ENCODE assay signal across 9 cellular contexts in genomic region chr2:112031916-112032582, GRCh38. TPM values are rescaled to one million over a fixed set of nuclear protein-coding genes. Genes with fewer than 3 reads are reported as not detected.
DNase-seq lines count a peak whose midpoint lies in the region; ATAC-seq and TF ChIP-seq lines count a peak whose summit lies in the region.
"Had no signal": no experiment of that assay in that cellular context is flagged by ENCODE, and none has a peak within 500 bp of the region (broad histone marks: within the 10 kb centered on the region; RNA-seq: fewer than 3 reads in every experiment).

No MANE protein-coding gene starts in this region.

- intact Hi-C loops in esophagus squamous epithelium (cut with DNase I) = no loop called here

- H3K4me1 ChIP-seq in esophagus squamous epithelium (peaks cover 18 to 51% (median 30%) of the 10 kb centered on the region in 3 donors), neuron (ENCODE audit: insufficient read depth, low read length) (peaks cover 11% of the 10 kb centered on the region)

- H3K27me3 ChIP-seq in esophagus squamous epithelium = no peaks in the 10 kb centered on the region
- H3K27me3 ChIP-seq in neuron (ENCODE audit: insufficient read depth, low read length) = no peaks in the 10 kb centered on the region

- H3K4me3 ChIP-seq in esophagus squamous epithelium = peak overlapping the region in 2 of 4 donors; percentile 9 to 39
- peak overlapping the region; percentile 19 for H3K4me3 ChIP-seq in neuron (ENCODE audit: low read length)

- TF ChIP-seq CTCF in esophagus squamous epithelium (IDR thresholded peaks at IDR 0.05) = no peak

- ATAC-seq in HG03457 (IDR thresholded peaks at IDR 0.05; ENCODE audit: unreplicated experiment) (no peak), GM21360 (IDR thresholded peaks at IDR 0.05; ENCODE audit: unreplicated experiment) (no peak)

- TF ChIP-seq POLR2A in esophagus squamous epithelium (IDR thresholded peaks at IDR 0.05) = no peak

- H3K27ac ChIP-seq in esophagus squamous epithelium = peak overlapping the region; percentile 65 to 85 (median 78)

- H3K36me3 ChIP-seq in esophagus squamous epithelium (no peaks in the 10 kb centered on the region), neuron (ENCODE audit: insufficient read depth, low read length) (no peaks in the 10 kb centered on the region)

- H3K9me3 ChIP-seq in esophagus squamous epithelium (no peaks in the 10 kb centered on the region), neuron (ENCODE audit: low read length) (no peaks in the 10 kb centered on the region)

- DNase-seq in DMS153 treated with DMSO at 0.1 percent for 48 hours (lab: John Stamatoyannopoulos, UW; ENCODE audit: unreplicated experiment) (peak; percentile 4), NCI-H2196 treated with DMSO at 0.1 percent for 48 hours (lab: John Stamatoyannopoulos, UW; ENCODE audit: unreplicated experiment) (peak; percentile 64), esophagus squamous epithelium (lab: John Stamatoyannopoulos, UW) (no peak), NCI-H146 (lab: John Stamatoyannopoulos, UW) (no peak), NCI-H774 (lab: John Stamatoyannopoulos, UW) (no peak)
- DNase-seq: T1000 had no signal

- 7 to 14% methylated on average over 10 to 11 of the region's 11 CpGs for WGBS in esophagus squamous epithelium, 2 donors

- H2AFZ ChIP-seq in neuron (ENCODE audit: low read depth, low read length) = peak overlapping the region; percentile 56

RNA-seq across cellular contexts. Expression of gene TMEM87B, which starts 23.0 kb away (rescaled TPM):
- 10 to 100 TPM; 17.7 to 30.0 (median 23.6) TPM for total RNA-seq in esophagus squamous epithelium

Comparison
In these comparisons a context has a peak if more than half of its experiments do, and no peak if none do; other contexts are left out.
1. DNase-seq: peak in DMS153 treated with DMSO at 0.1 percent for 48 hours (single experiment) and NCI-H2196 treated with DMSO at 0.1 percent for 48 hours (single experiment); none in esophagus squamous epithelium (single experiment), NCI-H146 (single experiment) and NCI-H774 (single experiment).